Comparison of ENCODE assay signal across 18 cellular contexts in genomic region chrX:66126671-66127070, GRCh38. TPM values are rescaled to one million over a fixed set of nuclear protein-coding genes. Genes with fewer than 3 reads are reported as not detected.
"Had no signal": no experiment of that assay in that cellular context is flagged by ENCODE, and none has a peak within 500 bp of the region (broad histone marks: within the 10 kb centered on the region; RNA-seq: fewer than 3 reads in every experiment).

No MANE protein-coding gene starts in this region.

- ATAC-seq: esophagus mucosa; gastrocnemius medialis; left cardiac atrium; left lung; mucosa of descending colon; natural killer cell treated with Interleukin-12 subunit alpha and Interleukin-12 subunit beta and Interleukin-15 and Interleukin-18, amount 100 ng/mL, for 72 hours; right lobe of liver; stimulated activated naive B cell treated with anti-CD40 and anti-IgM and Interleukin-4, amounts not matched to agents 10 μg/mL and 1 μg/mL and 100 μg/mL, for 72 hours had no signal

- DNase-seq: dorsolateral prefrontal cortex; effector CD4-positive, alpha-beta T cell; foreskin fibroblast; gastrocnemius medialis; head of caudate nucleus; left cardiac atrium; left lung; mesenchymal stem cell; mucosa of descending colon; naive B cell; right lobe of liver; small intestine; stimulated activated CD4-positive, alpha-beta T cell treated with anti-CD3 and anti-CD28 coated beads, Interleukin-15, amount 100 ng/mL, for 24 hours; stimulated activated CD4-positive, alpha-beta T cell treated with anti-CD3 and anti-CD28 coated beads, Interleukin-2, amount 100 ng/mL, for 48 hours; stimulated activated naive B cell treated with anti-CD40 and anti-IgM and Interleukin-4, amounts not matched to agents 10 μg/mL and 1 μg/mL and 100 μg/mL, for 72 hours; upper lobe of left lung had no signal

RNA-seq across cellular contexts. Expression of gene HEPH, which starts 37.4 kb away (rescaled TPM):
- total RNA-seq: natural killer cell treated with Interleukin-12 subunit alpha and Interleukin-12 subunit beta and Interleukin-15 and Interleukin-18, amount 100 ng/mL, for 72 hours had no signal
